In genomic region chr10:76297787-76298281, GRCh38 we compare ENCODE assay signal across 12 cellular contexts.
DNase-seq lines count a peak whose midpoint lies in the region; ATAC-seq and TF ChIP-seq lines count a peak whose summit lies in the region.
"Had no signal": no experiment of that assay in that cellular context is flagged by ENCODE, and none has a peak within 500 bp of the region (broad histone marks: within the 10 kb centered on the region; RNA-seq: fewer than 3 reads in every experiment).

No MANE protein-coding gene starts in this region.

- H3K9ac ChIP-seq in mesenchymal stem cell (ENCODE audit: low read length): no peak overlapping the region

- H3K9me3 ChIP-seq in mesenchymal stem cell (ENCODE audit: control insufficient read depth, low read length): no peaks in the 10 kb centered on the region

- no peak overlapping the region for H3K23ac ChIP-seq in mesenchymal stem cell (ENCODE audit: low read length in 2 of 2)

- no peak for ATAC-seq in WTC11
- ATAC-seq in activated CD8-positive, alpha-beta T cell treated with anti-CD3 and anti-CD28 coated beads for 36 hours: no peak
- ATAC-seq in GM19463 (IDR thresholded peaks at IDR 0.05; ENCODE audit: unreplicated experiment): no peak

- no peaks in the 10 kb centered on the region for H3K9me3 Mint-ChIP-seq in WTC11
- no peaks in the 10 kb centered on the region for H3K9me3 Mint-ChIP-seq in activated CD8-positive, alpha-beta T cell treated with anti-CD3 and anti-CD28 coated beads for 36 hours
- H3K9me3 Mint-ChIP-seq: dendritic cell treated with granulocyte-macrophage colony-stimulating factor and Interleukin-4, amounts not matched to agents 40 ng/mL and 50 ng/mL, for 4 days had no signal

- H2BK15ac ChIP-seq in mesenchymal stem cell (ENCODE audit: low read depth, poor library complexity, severe bottlenecking): peak overlapping the region; percentile 77

- WGBS in mesenchymal stem cell: 96% methylated on average over 9 of the region's 10 CpGs

- no peak overlapping the region for H2BK120ac ChIP-seq in mesenchymal stem cell (ENCODE audit: low read depth, low read length)

- no peak overlapping the region for H3K4me3 ChIP-seq in mesenchymal stem cell (ENCODE audit: insufficient read depth in 1 of 2, low read depth in 1 of 2, low read length in 2 of 2)

- POLR2A ChIA-PET in WTC11 (lab: Charles Lee): no interaction called here
- POLR2A ChIA-PET in activated CD8-positive, alpha-beta T cell treated with anti-CD3 and anti-CD28 coated beads for 36 hours (lab: Charles Lee): no interaction called here

- no peak overlapping the region for H3K27ac Mint-ChIP-seq in WTC11
- no peak overlapping the region for H3K27ac Mint-ChIP-seq in activated CD8-positive, alpha-beta T cell treated with anti-CD3 and anti-CD28 coated beads for 36 hours
- H3K27ac Mint-ChIP-seq: dendritic cell treated with granulocyte-macrophage colony-stimulating factor and Interleukin-4, amounts not matched to agents 40 ng/mL and 50 ng/mL, for 4 days had no signal

- peak overlapping the region; percentile 45 to 75 for H2BK12ac ChIP-seq in mesenchymal stem cell (ENCODE audit: low read length in 2 of 2)

- H3K4me3 Mint-ChIP-seq in WTC11: no peak overlapping the region
- no peak overlapping the region for H3K4me3 Mint-ChIP-seq in activated CD8-positive, alpha-beta T cell treated with anti-CD3 and anti-CD28 coated beads for 36 hours
- H3K4me3 Mint-ChIP-seq: dendritic cell treated with granulocyte-macrophage colony-stimulating factor and Interleukin-4, amounts not matched to agents 40 ng/mL and 50 ng/mL, for 4 days had no signal

- H2BK5ac ChIP-seq in mesenchymal stem cell (ENCODE audit: low read depth, low read length, poor library complexity, severe bottlenecking): peak overlapping the region; percentile 60

- H3K4me2 ChIP-seq in mesenchymal stem cell (ENCODE audit: low read length, poor library complexity, severe bottlenecking): no peak overlapping the region

- H3K27me3 ChIP-seq in mesenchymal stem cell (ENCODE audit: control insufficient read depth in 1 of 2, insufficient read depth in 1 of 2, low read length in 2 of 2): no peaks in the 10 kb centered on the region

- intact Hi-C loops in activated CD8-positive, alpha-beta T cell treated with anti-CD3 and anti-CD28 coated beads for 36 hours (cut with micrococcal nuclease): no loop called here

- DNase-seq in Caki2 (ENCODE audit: low read depth): peak; percentile 97
- peak; percentile 65 for DNase-seq in NCI-H146 treated with DMSO at 0.1 percent for 48 hours (lab: John Stamatoyannopoulos, UW; ENCODE audit: unreplicated experiment)
- no peak for DNase-seq in WTC11 (ENCODE audit: low spot score)
- no peak for DNase-seq in mesenchymal stem cell
- no peak for DNase-seq in activated CD8-positive, alpha-beta T cell treated with anti-CD3 and anti-CD28 coated beads for 36 hours
- no peak for DNase-seq in stimulated activated CD4-positive, alpha-beta T cell treated with anti-CD3 and anti-CD28 coated beads, Interleukin-4, amount 100 ng/mL, for 4 hours
- no peak for DNase-seq in stimulated activated CD4-positive, alpha-beta T cell treated with anti-CD3 and anti-CD28 coated beads, Interleukin-15, amount 100 ng/mL, for 24 hours
- DNase-seq: DMS 273 treated with DMSO at 0.1 percent for 48 hours; NCI-H2171; stimulated activated CD4-positive, alpha-beta T cell treated with anti-CD3 and anti-CD28 coated beads, Interleukin-12 subunit alpha, Interleukin-12 subunit beta, amount 100 ng/mL, for 4 hours had no signal

- H3K36me3 ChIP-seq in mesenchymal stem cell (ENCODE audit: control insufficient read depth in 1 of 2, insufficient read depth in 2 of 2, low read depth in 1 of 2, low read length in 2 of 2): no peaks in the 10 kb centered on the region

- TF ChIP-seq CTCF in WTC11 (IDR thresholded peaks at IDR 0.05): no peak
- TF ChIP-seq CTCF in activated CD8-positive, alpha-beta T cell treated with anti-CD3 and anti-CD28 coated beads for 36 hours (IDR thresholded peaks at IDR 0.05): no peak

- no peaks in the 10 kb centered on the region for H3K79me1 ChIP-seq in mesenchymal stem cell (replicated peaks; ENCODE audit: low read length, poor library complexity, severe bottlenecking)

- H3K27me3 Mint-ChIP-seq in WTC11 (ENCODE audit: low read depth): peaks cover 12% of the 10 kb centered on the region
- H3K27me3 Mint-ChIP-seq in activated CD8-positive, alpha-beta T cell treated with anti-CD3 and anti-CD28 coated beads for 36 hours: peaks cover 2% of the 10 kb centered on the region
- H3K27me3 Mint-ChIP-seq: dendritic cell treated with granulocyte-macrophage colony-stimulating factor and Interleukin-4, amounts not matched to agents 40 ng/mL and 50 ng/mL, for 4 days had no signal

- peaks cover 7% of the 10 kb centered on the region for H3K4me1 ChIP-seq in mesenchymal stem cell (ENCODE audit: control insufficient read depth, insufficient read depth, low read depth, low read length)

- peak overlapping the region; percentile 96 for H3K27ac ChIP-seq in mesenchymal stem cell (ENCODE audit: low read length, poor library complexity, severe bottlenecking)

- H3K18ac ChIP-seq in mesenchymal stem cell (ENCODE audit: low read depth in 1 of 2, low read length in 2 of 2): peak overlapping the region; percentile 52 to 72

- peak overlapping the region; percentile 81 for H4K91ac ChIP-seq in mesenchymal stem cell (ENCODE audit: low read length)

- peak overlapping the region; percentile 83 for H2AK5ac ChIP-seq in mesenchymal stem cell (ENCODE audit: low read length, severe bottlenecking)

- in situ Hi-C loops in Caki2 (cut with HindIII; ENCODE audit: low pct_unique_long_range_greater_than_20kb, low sequenced_read_pairs): no loop called here

- peak overlapping the region; percentile 79 for H4K8ac ChIP-seq in mesenchymal stem cell (ENCODE audit: low read length)

- H3K4me1 Mint-ChIP-seq in WTC11: peaks cover 45% of the 10 kb centered on the region
- H3K4me1 Mint-ChIP-seq in activated CD8-positive, alpha-beta T cell treated with anti-CD3 and anti-CD28 coated beads for 36 hours (ENCODE audit: low read depth): no peaks in the 10 kb centered on the region

- no peaks in the 10 kb centered on the region for H3K36me3 Mint-ChIP-seq in WTC11
- H3K36me3 Mint-ChIP-seq in activated CD8-positive, alpha-beta T cell treated with anti-CD3 and anti-CD28 coated beads for 36 hours (ENCODE audit: low read depth): no peaks in the 10 kb centered on the region

- no peak overlapping the region for H3K14ac ChIP-seq in mesenchymal stem cell (ENCODE audit: low read length in 2 of 2)

- H3K4ac ChIP-seq in mesenchymal stem cell (ENCODE audit: low read depth in 1 of 2, low read length in 2 of 2): peak overlapping the region in 1 of 2 experiments; percentile 55

- CTCF ChIA-PET in WTC11 (lab: Charles Lee): interaction anchor here (0.8 to 1.4 kb wide), 2 partner anchors 210 to 261 kb away, joined by 3 to 4 read pairs; no protein-coding TSS in a partner anchor
- CTCF ChIA-PET in activated CD8-positive, alpha-beta T cell treated with anti-CD3 and anti-CD28 coated beads for 36 hours (lab: Charles Lee): no interaction called here

- peak overlapping the region; percentile 62 for H2AFZ ChIP-seq in mesenchymal stem cell (ENCODE audit: low read depth, low read length)

TF ChIP-seq in WTC11, 78 proteins besides CTCF, POLR2A, EP300 and RAD21:
- TF ChIP-seq GABPB1 (CRISPR knock-in tag; IDR thresholded peaks at IDR 0.05) (peak; percentile 38; the same call in 1 of the 2 replicates), ATF2 (CRISPR knock-in tag; IDR thresholded peaks at IDR 0.05; ENCODE audit: borderline replicate concordance, low read depth) (no peak)

Comparison
In these comparisons a context has a peak if more than half of its experiments do, and no peak if none do; other contexts are left out.
1. DNase-seq: peak in Caki2 (single experiment) and NCI-H146 treated with DMSO at 0.1 percent for 48 hours (single experiment); none in WTC11 (single experiment), mesenchymal stem cell (single experiment), activated CD8-positive, alpha-beta T cell treated with anti-CD3 and anti-CD28 coated beads for 36 hours (single experiment), stimulated activated CD4-positive, alpha-beta T cell treated with anti-CD3 and anti-CD28 coated beads, Interleukin-4, amount 100 ng/mL, for 4 hours (0 of 2) and stimulated activated CD4-positive, alpha-beta T cell treated with anti-CD3 and anti-CD28 coated beads, Interleukin-15, amount 100 ng/mL, for 24 hours (single experiment).